In the genomic region with DNA sequence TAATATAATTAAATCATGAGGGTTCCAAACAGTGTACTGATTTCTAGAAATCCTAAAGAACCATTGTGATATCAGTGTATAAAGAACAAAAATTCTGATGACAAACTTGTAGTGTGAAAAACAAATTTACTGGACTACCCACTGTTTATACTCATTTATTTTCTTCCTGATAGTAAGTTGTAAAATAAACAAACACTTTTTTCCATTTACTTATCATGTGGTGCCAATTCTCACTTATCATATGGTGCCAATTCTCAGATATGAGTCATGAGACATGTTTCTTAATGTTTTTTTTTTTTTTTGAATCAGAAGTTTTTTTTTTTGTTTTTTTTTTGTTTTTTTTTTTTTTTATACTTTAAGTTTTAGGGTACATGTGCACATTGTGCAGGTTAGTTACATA, we compare ENCODE assay signal across 15 cellular contexts.
"Had no signal": no experiment of that assay in that cellular context is flagged by ENCODE, and none has a peak within 500 bp of the region (broad histone marks: within the 10 kb centered on the region; RNA-seq: fewer than 3 reads in every experiment).

No MANE protein-coding gene starts in this region.

- DNase-seq: activated CD4-positive, alpha-beta memory T cell treated with anti-CD3 and anti-CD28 coated beads for 36 hours; activated CD4-positive, alpha-beta T cell treated with anti-CD3 and anti-CD28 coated beads for 36 hours; activated effector memory CD4-positive, alpha-beta T cell treated with anti-CD3 and anti-CD28 coated beads, Interleukin-2, amount 50 U/mL, for 16 hours; activated T-cell treated with anti-CD3 and anti-CD28 coated beads, Interleukin-2, amount 50 U/mL, for 24 hours; caudate nucleus; colonic mucosa; hippocampal formation; mesendoderm; nucleus accumbens; right cardiac atrium; small intestine; T-helper 17 cell; testis; upper lobe of right lung had no signal

- H3K9me3 ChIP-seq: colonic mucosa, prostate gland, testis, upper lobe of right lung had no signal

- H3K4me1 ChIP-seq: colonic mucosa, prostate gland, testis, upper lobe of right lung had no signal

- H3K27ac ChIP-seq: colonic mucosa, prostate gland, testis, upper lobe of right lung had no signal

- H3K36me3 ChIP-seq: colonic mucosa, prostate gland, upper lobe of right lung had no signal

- H3K27me3 ChIP-seq: colonic mucosa, testis, upper lobe of right lung had no signal

- ATAC-seq: activated CD4-positive, alpha-beta T cell treated with anti-CD3 and anti-CD28 coated beads for 36 hours; right cardiac atrium; T-helper 17 cell; upper lobe of right lung had no signal

- H3K4me3 ChIP-seq: colonic mucosa, prostate gland, testis, upper lobe of right lung had no signal
